ENCODE assay signal across 1 cellular context in the genomic region with DNA sequence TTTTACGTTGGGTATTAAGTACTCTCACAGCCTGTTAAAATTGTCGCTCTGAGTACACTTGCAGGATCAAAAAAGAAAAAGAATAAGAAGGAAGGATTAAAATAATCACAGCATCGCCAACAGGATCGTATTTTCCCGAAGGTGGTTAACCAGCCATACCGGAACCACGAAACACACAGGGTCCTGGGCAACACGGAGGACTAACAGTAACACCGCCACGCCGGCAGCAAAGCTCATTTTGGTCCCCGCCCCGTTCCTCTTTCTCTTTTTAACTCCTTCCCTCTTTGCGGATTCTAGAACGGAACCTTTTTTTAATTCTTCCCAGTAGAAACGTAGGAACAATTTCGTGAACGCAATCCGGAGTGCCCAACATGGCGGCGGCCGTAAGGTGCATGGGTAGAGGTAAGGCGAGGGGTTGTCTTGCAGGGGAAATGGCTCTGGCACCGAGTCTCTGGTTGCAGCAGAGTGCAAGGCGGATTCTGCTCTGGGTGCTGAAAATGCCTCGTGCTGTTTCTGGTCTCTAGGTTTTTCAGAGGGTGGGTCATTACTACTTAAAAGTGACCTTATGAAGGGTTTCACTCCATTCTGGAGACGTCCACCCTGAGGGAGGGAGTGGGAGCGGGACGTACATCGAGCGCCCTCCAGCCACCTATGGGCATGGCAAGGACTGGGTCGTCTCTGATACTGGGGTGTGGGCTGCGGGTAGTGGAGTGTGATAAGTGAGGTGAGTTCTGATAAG.
TF ChIP-seq lines count a peak whose summit lies in the region.

A gene (plus strand): TSS at position 353 of the 739 bp plus-strand sequence. CDS start 19 bp downstream, at position 372.

TF ChIP-seq in HepG2, 621 proteins besides CTCF, POLR2A, EP300 and RAD21 (continued from another document and continues in another):
- TF ChIP-seq PAWR (CRISPR knock-in tag; IDR thresholded peaks at IDR 0.05; ENCODE audit: borderline replicate concordance) (no peak), ZSCAN22 (CRISPR knock-in tag; IDR thresholded peaks at IDR 0.05) (no peak), RBM22 (optimal IDR thresholded peaks at IDR 0.05; ENCODE audit: low read length) (peak; percentile 58), JUNB (CRISPR knock-in tag; IDR thresholded peaks at IDR 0.05; ENCODE audit: borderline replicate concordance) (no peak; the same call in 1 of the 2 replicates), HMG20B (CRISPR knock-in tag; conservative IDR thresholded peaks at IDR 0.05) (peak; percentile 61; the same call in 1 of the 2 replicates), GPN1 (CRISPR knock-in tag; IDR thresholded peaks at IDR 0.05; ENCODE audit: borderline replicate concordance) (no peak), POGZ (CRISPR knock-in tag; IDR thresholded peaks at IDR 0.05) (peak; percentile 87), KDM1A (CRISPR knock-in tag; IDR thresholded peaks at IDR 0.05) (no peak), MIER3 (CRISPR knock-in tag; IDR thresholded peaks at IDR 0.05; ENCODE audit: borderline replicate concordance) (peak; percentile 92; the same call in 1 of the 2 replicates), ZNF17 (CRISPR knock-in tag; IDR thresholded peaks at IDR 0.05) (peak; percentile 88; the same call in 1 of the 2 replicates), ZNF136 (CRISPR knock-in tag; IDR thresholded peaks at IDR 0.05; ENCODE audit: low read depth) (peak; percentile 70; the same call in 1 of the 2 replicates), TBP (CRISPR knock-in tag; IDR thresholded peaks at IDR 0.05) (no peak), SRF (IDR thresholded peaks at IDR 0.05; ENCODE audit: low read depth, low read length) (peak; percentile 6; the same call in 1 of the 2 replicates), SCMH1 (CRISPR knock-in tag; IDR thresholded peaks at IDR 0.05; ENCODE audit: borderline replicate concordance) (no peak), ZSCAN30 (CRISPR knock-in tag; IDR thresholded peaks at IDR 0.05) (no peak), HOXD1 (CRISPR knock-in tag; IDR thresholded peaks at IDR 0.05) (no peak), NFKBIZ (CRISPR knock-in tag; IDR thresholded peaks at IDR 0.05) (peak; percentile 91; the same call in 1 of the 2 replicates), NPAS2 (CRISPR knock-in tag; IDR thresholded peaks at IDR 0.05; ENCODE audit: borderline replicate concordance) (no peak), ZBTB8A (CRISPR knock-in tag; IDR thresholded peaks at IDR 0.05; ENCODE audit: borderline replicate concordance, low read depth) (no peak), ZFP36 (IDR thresholded peaks at IDR 0.05; ENCODE audit: borderline replicate concordance, low read depth, low read length, partially characterized antibody) (no peak), ARNT (IDR thresholded peaks at IDR 0.05) (no peak), HOXA3 (CRISPR knock-in tag; IDR thresholded peaks at IDR 0.05) (peak; percentile 94), ELF4 (CRISPR knock-in tag; IDR thresholded peaks at IDR 0.05; ENCODE audit: borderline replicate concordance) (peak; percentile 81), ZNF468 (CRISPR knock-in tag; IDR thresholded peaks at IDR 0.05) (no peak), ZNF790 (CRISPR knock-in tag; IDR thresholded peaks at IDR 0.05; ENCODE audit: borderline replicate concordance) (no peak), TAF15 (IDR thresholded peaks at IDR 0.05; ENCODE audit: low read depth, low read length, poor library complexity, severe bottlenecking) (no peak), ZNF337 (CRISPR knock-in tag; IDR thresholded peaks at IDR 0.05; ENCODE audit: borderline replicate concordance, low read depth) (0 out of 2 replicates have a peak, but pooled peaks have one; percentile 65), MAFK (conservative IDR thresholded peaks at IDR 0.05 in 1 of 2, IDR thresholded peaks at IDR 0.05 in 1 of 2; ENCODE audit: low read length in 2 of 2) (no peak), ERF (CRISPR knock-in tag; IDR thresholded peaks at IDR 0.05) (no peak; the same call in none of the 2 replicates), ZNF550 (CRISPR knock-in tag; IDR thresholded peaks at IDR 0.05; ENCODE audit: borderline replicate concordance) (no peak), MEIS2 (CRISPR knock-in tag; IDR thresholded peaks at IDR 0.05) (peak; percentile 40; the same call in 1 of the 2 replicates), RAD51 (IDR thresholded peaks at IDR 0.05; ENCODE audit: borderline replicate concordance) (no peak), HOXA5 (CRISPR knock-in tag; IDR thresholded peaks at IDR 0.05) (peak; percentile 79), ZNF7 (CRISPR knock-in tag; IDR thresholded peaks at IDR 0.05) (no peak), PITX1 (CRISPR knock-in tag; IDR thresholded peaks at IDR 0.05) (peak; percentile 70; the same call in 1 of the 2 replicates), ZNF564 (CRISPR knock-in tag; IDR thresholded peaks at IDR 0.05) (0 out of 2 replicates have a peak, but pooled peaks have one; percentile 58), CENPT (CRISPR knock-in tag; IDR thresholded peaks at IDR 0.05; ENCODE audit: low read depth) (no peak), HDAC2 (CRISPR knock-in tag; IDR thresholded peaks at IDR 0.05) (peak; percentile 84), ZNF180 (CRISPR knock-in tag; IDR thresholded peaks at IDR 0.05; ENCODE audit: borderline replicate concordance, low read depth) (no peak), STAT5B (CRISPR knock-in tag; IDR thresholded peaks at IDR 0.05) (0 out of 2 replicates have a peak, but pooled peaks have one; percentile 29)
- TF ChIP-seq, protein P1, sequence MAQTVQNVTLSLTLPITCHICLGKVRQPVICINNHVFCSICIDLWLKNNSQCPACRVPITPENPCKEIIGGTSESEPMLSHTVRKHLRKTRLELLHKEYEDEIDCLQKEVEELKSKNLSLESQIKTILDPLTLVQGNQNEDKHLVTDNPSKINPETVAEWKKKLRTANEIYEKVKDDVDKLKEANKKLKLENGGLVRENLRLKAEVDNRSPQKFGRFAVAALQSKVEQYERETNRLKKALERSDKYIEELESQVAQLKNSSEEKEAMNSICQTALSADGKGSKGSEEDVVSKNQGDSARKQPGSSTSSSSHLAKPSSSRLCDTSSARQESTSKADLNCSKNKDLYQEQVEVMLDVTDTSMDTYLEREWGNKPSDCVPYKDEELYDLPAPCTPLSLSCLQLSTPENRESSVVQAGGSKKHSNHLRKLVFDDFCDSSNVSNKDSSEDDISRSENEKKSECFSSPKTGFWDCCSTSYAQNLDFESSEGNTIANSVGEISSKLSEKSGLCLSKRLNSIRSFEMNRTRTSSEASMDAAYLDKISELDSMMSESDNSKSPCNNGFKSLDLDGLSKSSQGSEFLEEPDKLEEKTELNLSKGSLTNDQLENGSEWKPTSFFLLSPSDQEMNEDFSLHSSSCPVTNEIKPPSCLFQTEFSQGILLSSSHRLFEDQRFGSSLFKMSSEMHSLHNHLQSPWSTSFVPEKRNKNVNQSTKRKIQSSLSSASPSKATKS (CRISPR knock-in tag; IDR thresholded peaks at IDR 0.05), result peak; percentile 86
- TF ChIP-seq, protein P2, sequence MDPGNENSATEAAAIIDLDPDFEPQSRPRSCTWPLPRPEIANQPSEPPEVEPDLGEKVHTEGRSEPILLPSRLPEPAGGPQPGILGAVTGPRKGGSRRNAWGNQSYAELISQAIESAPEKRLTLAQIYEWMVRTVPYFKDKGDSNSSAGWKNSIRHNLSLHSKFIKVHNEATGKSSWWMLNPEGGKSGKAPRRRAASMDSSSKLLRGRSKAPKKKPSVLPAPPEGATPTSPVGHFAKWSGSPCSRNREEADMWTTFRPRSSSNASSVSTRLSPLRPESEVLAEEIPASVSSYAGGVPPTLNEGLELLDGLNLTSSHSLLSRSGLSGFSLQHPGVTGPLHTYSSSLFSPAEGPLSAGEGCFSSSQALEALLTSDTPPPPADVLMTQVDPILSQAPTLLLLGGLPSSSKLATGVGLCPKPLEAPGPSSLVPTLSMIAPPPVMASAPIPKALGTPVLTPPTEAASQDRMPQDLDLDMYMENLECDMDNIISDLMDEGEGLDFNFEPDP (CRISPR knock-in tag; conservative IDR thresholded peaks at IDR 0.05), result peak; percentile 91; the same call in 1 of the 2 replicates
- TF ChIP-seq, protein P3, sequence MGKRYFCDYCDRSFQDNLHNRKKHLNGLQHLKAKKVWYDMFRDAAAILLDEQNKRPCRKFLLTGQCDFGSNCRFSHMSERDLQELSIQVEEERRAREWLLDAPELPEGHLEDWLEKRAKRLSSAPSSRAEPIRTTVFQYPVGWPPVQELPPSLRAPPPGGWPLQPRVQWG (CRISPR knock-in tag; IDR thresholded peaks at IDR 0.05; ENCODE audit: borderline replicate concordance, low read depth), result no peak
- TF ChIP-seq, protein P4, sequence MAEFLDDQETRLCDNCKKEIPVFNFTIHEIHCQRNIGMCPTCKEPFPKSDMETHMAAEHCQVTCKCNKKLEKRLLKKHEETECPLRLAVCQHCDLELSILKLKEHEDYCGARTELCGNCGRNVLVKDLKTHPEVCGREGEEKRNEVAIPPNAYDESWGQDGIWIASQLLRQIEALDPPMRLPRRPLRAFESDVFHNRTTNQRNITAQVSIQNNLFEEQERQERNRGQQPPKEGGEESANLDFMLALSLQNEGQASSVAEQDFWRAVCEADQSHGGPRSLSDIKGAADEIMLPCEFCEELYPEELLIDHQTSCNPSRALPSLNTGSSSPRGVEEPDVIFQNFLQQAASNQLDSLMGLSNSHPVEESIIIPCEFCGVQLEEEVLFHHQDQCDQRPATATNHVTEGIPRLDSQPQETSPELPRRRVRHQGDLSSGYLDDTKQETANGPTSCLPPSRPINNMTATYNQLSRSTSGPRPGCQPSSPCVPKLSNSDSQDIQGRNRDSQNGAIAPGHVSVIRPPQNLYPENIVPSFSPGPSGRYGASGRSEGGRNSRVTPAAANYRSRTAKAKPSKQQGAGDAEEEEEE (CRISPR knock-in tag; IDR thresholded peaks at IDR 0.05; ENCODE audit: borderline replicate concordance), result no peak
- TF ChIP-seq, protein P5, sequence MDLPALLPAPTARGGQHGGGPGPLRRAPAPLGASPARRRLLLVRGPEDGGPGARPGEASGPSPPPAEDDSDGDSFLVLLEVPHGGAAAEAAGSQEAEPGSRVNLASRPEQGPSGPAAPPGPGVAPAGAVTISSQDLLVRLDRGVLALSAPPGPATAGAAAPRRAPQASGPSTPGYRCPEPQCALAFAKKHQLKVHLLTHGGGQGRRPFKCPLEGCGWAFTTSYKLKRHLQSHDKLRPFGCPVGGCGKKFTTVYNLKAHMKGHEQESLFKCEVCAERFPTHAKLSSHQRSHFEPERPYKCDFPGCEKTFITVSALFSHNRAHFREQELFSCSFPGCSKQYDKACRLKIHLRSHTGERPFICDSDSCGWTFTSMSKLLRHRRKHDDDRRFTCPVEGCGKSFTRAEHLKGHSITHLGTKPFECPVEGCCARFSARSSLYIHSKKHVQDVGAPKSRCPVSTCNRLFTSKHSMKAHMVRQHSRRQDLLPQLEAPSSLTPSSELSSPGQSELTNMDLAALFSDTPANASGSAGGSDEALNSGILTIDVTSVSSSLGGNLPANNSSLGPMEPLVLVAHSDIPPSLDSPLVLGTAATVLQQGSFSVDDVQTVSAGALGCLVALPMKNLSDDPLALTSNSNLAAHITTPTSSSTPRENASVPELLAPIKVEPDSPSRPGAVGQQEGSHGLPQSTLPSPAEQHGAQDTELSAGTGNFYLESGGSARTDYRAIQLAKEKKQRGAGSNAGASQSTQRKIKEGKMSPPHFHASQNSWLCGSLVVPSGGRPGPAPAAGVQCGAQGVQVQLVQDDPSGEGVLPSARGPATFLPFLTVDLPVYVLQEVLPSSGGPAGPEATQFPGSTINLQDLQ (CRISPR knock-in tag; IDR thresholded peaks at IDR 0.05), result peak; percentile 76; the same call in 1 of the 2 replicates
- TF ChIP-seq, protein P6, sequence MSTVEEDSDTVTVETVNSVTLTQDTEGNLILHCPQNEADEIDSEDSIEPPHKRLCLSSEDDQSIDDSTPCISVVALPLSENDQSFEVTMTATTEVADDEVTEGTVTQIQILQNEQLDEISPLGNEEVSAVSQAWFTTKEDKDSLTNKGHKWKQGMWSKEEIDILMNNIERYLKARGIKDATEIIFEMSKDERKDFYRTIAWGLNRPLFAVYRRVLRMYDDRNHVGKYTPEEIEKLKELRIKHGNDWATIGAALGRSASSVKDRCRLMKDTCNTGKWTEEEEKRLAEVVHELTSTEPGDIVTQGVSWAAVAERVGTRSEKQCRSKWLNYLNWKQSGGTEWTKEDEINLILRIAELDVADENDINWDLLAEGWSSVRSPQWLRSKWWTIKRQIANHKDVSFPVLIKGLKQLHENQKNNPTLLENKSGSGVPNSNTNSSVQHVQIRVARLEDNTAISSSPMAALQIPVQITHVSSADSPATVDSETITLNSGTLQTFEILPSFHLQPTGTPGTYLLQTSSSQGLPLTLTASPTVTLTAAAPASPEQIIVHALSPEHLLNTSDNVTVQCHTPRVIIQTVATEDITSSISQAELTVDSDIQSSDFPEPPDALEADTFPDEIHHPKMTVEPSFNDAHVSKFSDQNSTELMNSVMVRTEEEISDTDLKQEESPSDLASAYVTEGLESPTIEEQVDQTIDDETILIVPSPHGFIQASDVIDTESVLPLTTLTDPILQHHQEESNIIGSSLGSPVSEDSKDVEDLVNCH (CRISPR knock-in tag; IDR thresholded peaks at IDR 0.05), result no peak
- TF ChIP-seq, protein P7, sequence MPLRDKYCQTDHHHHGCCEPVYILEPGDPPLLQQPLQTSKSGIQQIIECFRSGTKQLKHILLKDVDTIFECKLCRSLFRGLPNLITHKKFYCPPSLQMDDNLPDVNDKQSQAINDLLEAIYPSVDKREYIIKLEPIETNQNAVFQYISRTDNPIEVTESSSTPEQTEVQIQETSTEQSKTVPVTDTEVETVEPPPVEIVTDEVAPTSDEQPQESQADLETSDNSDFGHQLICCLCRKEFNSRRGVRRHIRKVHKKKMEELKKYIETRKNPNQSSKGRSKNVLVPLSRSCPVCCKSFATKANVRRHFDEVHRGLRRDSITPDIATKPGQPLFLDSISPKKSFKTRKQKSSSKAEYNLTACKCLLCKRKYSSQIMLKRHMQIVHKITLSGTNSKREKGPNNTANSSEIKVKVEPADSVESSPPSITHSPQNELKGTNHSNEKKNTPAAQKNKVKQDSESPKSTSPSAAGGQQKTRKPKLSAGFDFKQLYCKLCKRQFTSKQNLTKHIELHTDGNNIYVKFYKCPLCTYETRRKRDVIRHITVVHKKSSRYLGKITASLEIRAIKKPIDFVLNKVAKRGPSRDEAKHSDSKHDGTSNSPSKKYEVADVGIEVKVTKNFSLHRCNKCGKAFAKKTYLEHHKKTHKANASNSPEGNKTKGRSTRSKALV (CRISPR knock-in tag; IDR thresholded peaks at IDR 0.05), result no peak
- TF ChIP-seq, protein P8, sequence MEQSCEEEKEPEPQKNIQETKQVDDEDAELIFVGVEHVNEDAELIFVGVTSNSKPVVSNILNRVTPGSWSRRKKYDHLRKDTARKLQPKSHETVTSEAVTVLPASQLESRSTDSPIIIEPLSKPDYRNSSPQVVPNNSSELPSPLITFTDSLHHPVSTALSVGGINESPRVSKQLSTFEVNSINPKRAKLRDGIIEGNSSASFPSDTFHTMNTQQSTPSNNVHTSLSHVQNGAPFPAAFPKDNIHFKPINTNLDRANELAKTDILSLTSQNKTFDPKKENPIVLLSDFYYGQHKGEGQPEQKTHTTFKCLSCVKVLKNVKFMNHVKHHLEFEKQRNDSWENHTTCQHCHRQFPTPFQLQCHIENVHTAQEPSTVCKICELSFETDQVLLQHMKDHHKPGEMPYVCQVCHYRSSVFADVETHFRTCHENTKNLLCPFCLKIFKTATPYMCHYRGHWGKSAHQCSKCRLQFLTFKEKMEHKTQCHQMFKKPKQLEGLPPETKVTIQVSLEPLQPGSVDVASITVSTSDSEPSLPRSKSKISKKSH (CRISPR knock-in tag; IDR thresholded peaks at IDR 0.05; ENCODE audit: borderline replicate concordance), result peak; percentile 81; the same call in 1 of the 2 replicates
- TF ChIP-seq, protein P9, sequence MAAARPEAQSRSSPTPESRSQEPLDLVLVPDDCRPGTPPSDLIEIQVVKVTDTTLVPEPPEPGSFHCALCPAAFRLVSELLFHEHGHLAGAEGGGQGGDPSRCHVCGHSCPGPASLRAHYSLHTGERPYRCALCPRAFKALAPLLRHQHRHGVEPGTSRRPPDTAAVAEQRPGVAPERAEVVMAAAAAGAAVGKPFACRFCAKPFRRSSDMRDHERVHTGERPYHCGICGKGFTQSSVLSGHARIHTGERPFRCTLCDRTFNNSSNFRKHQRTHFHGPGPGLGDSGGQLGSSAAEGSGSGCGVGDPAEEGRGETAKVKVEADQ (CRISPR knock-in tag; IDR thresholded peaks at IDR 0.05; ENCODE audit: borderline replicate concordance), result no peak
